8 cellular contexts compared by ENCODE assay signal in the genomic region with DNA sequence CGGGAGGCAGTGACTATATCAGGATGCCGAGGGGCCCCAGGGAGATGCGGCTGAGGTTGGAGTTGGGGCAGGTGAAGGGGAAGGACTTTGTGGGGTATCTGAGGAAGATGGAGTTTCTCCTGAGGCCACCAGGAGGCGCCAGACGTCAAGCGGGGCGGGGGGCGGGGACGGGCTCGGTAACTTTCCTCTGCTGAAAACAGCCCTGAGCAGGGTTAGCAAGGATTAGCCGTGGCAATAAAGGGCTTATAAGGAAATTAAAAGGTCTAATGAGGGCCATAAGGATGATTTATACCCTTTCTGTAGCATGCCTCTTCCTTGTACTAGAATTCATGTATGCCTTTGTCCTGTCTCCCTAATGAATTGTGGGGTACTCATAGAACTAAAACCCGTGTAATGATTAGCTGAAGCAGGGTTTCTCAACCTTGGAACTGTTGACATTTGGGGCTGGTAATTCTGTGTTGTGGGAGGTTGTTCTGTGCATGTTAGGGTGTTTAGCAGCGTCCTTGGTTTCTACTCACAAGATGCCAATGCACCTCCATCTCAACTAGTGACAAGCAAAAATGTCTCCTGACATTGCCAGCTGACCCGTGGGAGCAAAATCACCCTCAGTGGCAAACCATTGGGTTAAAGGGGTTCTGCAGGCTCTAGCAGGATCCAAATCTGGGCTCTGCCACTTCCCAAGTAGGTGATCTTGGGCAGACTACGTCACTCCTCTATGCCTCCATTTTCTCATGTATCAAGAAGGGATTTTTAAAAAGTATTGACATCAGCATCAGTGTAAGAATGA.
DNase-seq lines count a peak whose midpoint lies in the region; ATAC-seq and TF ChIP-seq lines count a peak whose summit lies in the region.

No MANE protein-coding gene starts in this region.

- no peaks in the 10 kb centered on the region for H3K27me3 ChIP-seq in WERI-Rb-1 (ENCODE audit: insufficient read depth, low read depth, severe bottlenecking)
- H3K27me3 ChIP-seq in breast epithelium, result peaks cover 0 to 14% of the 10 kb centered on the region in 2 donors
- H3K27me3 ChIP-seq in right lobe of liver, result no peaks in the 10 kb centered on the region

- H3K4me1 ChIP-seq in breast epithelium (no peaks in the 10 kb centered on the region), right lobe of liver (peaks cover 0 to 21% (median 4%) of the 10 kb centered on the region in 4 donors)

- WGBS in right lobe of liver (ENCODE audit: insufficient coverage, low coverage, low lambda C conversion rate, missing lambda C conversion rate), result 8% methylated on average over 12 of the region's 15 CpGs

- H3K36me3 ChIP-seq in WERI-Rb-1 (no peaks in the 10 kb centered on the region), breast epithelium (no peaks in the 10 kb centered on the region), right lobe of liver (no peaks in the 10 kb centered on the region)

- peak overlapping the region; percentile 5; the same call in 1 of the 2 replicates for H3K27ac ChIP-seq in WERI-Rb-1
- H3K27ac ChIP-seq in breast epithelium, result no peak overlapping the region
- peak overlapping the region in 2 of 3 donors; percentile 73 to 79 for H3K27ac ChIP-seq in right lobe of liver

- peak; percentile 65 for TF ChIP-seq CTCF in WERI-Rb-1 (IDR thresholded peaks at IDR 0.05; ENCODE audit: low read depth, low read length)
- TF ChIP-seq CTCF in breast epithelium (IDR thresholded peaks at IDR 0.05), result peak; percentile 40 to 72 (median 62)
- peak; percentile 61 to 75 (median 68) for TF ChIP-seq CTCF in right lobe of liver (IDR thresholded peaks at IDR 0.05)

- H3K9me3 ChIP-seq in WERI-Rb-1 (ENCODE audit: severe bottlenecking) (no peaks in the 10 kb centered on the region), breast epithelium (no peaks in the 10 kb centered on the region), right lobe of liver (no peaks in the 10 kb centered on the region)

- intact Hi-C loops in breast epithelium (cut with DNase I; ENCODE audit: low total_unique reads), result loop anchor here (5.0 kb wide), 1 partner anchor 255 kb away; no protein-coding TSS in a partner anchor
- intact Hi-C loops in right lobe of liver (cut with DNase I), result loop anchor here (5.0 to 10.0 kb wide), 2 partner anchors 248 to 250 kb away; no protein-coding TSS in a partner anchor

- DNase-seq in DMS 273 (lab: John Stamatoyannopoulos, UW; ENCODE audit: unreplicated experiment), result peak; percentile 56
- no peak for DNase-seq in DMS 273 treated with DMSO at 0.1 percent for 48 hours (lab: John Stamatoyannopoulos, UW)
- peak; percentile 65 for DNase-seq in KBM-7
- peak; percentile 69 for DNase-seq in WERI-Rb-1
- peak in 1 of 2 donors; percentile 55 for DNase-seq in breast epithelium (ENCODE audit: low spot score in 2 of 2)
- DNase-seq in right lobe of liver, result peak; percentile 42 to 62 (median 61)
- DNase-seq in stimulated activated CD8-positive, alpha-beta memory T cell treated with anti-CD3 and anti-CD28 coated beads, Interleukin-2, amount 100 ng/mL, for 1 hour (ENCODE audit: low read depth in 2 of 2), result peak; percentile 5 to 14

- TF ChIP-seq POLR2A in breast epithelium (IDR thresholded peaks at IDR 0.05) (no peak), right lobe of liver (IDR thresholded peaks at IDR 0.05) (no peak)

- peak; percentile 92 to 94 (median 94) for ATAC-seq in right lobe of liver
- ATAC-seq in HG03039 (IDR thresholded peaks at IDR 0.05; ENCODE audit: unreplicated experiment), result no peak

- in situ Hi-C loops in KBM-7 (cut with MboI; ENCODE audit: low pct_unique_long_range_greater_than_20kb, low sequenced_read_pairs), result loop anchor here (25.0 kb wide), 1 partner anchor 480 kb away; a partner anchor contains a TSS

- H3K4me3 ChIP-seq in WERI-Rb-1 (ENCODE audit: low read depth, low read length) (no peak overlapping the region), breast epithelium (no peak overlapping the region), right lobe of liver (peak overlapping the region in 2 of 3 donors; percentile 27 to 31)

Comparison
In these comparisons a context has a peak if more than half of its experiments do, and no peak if none do; other contexts are left out.
1. H3K27ac ChIP-seq: peak in WERI-Rb-1 (single experiment) and right lobe of liver (2 of 3); none in breast epithelium (0 of 2).
2. H3K4me3 ChIP-seq: peak in right lobe of liver (2 of 3); none in WERI-Rb-1 (single experiment) and breast epithelium (0 of 3).
3. Peak in every context shown above with its lines, with median percentiles within 50 percentile points of each other: CTCF ChIP-seq.